In the genomic region with DNA sequence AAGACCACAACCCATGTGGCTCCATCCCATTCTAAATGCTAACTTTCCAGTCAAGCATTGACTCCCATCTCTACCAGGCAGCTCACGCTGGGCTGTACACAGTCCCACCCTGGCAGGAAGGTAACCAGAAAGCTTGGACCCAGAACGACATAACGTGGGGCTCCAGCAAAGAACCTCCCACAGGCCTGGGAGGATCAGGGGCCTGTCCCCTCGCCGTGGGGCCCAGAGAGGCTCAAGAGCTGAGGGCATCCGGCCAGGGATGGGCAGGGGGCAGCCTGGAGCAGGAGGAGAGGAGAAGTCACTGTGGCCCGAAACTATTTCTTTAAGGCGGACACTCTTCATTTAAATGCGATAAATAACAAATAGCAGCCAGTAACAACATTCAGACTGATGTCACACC, we compare ENCODE assay signal across 34 cellular contexts.
"Had no signal": no experiment of that assay in that cellular context is flagged by ENCODE, and none has a peak within 500 bp of the region (broad histone marks: within the 10 kb centered on the region; RNA-seq: fewer than 3 reads in every experiment).

No MANE protein-coding gene starts in this region.

- H3K9ac ChIP-seq: KMS-11 had no signal

- H3K4me2 ChIP-seq: KMS-11 had no signal

- H3K27ac ChIP-seq: KMS-11 had no signal

- H3K9me3 ChIP-seq: MG63 had no signal

- DNase-seq: Karpas-422, Kasumi-1, MG63, MM.1S, MV-4-11, NCI-H1048, NCI-H1092, NCI-H1092 treated with DMSO at 0.1 percent for 48 hours, NCI-H1105, NCI-H1105 treated with DMSO at 0.1 percent for 48 hours, NCI-H1417, NCI-H1417 treated with DMSO at 0.1 percent for 48 hours, NCI-H1436, NCI-H1436 treated with DMSO at 0.1 percent for 48 hours, NCI-H146, NCI-H1694, NCI-H1694 treated with DMSO at 0.1 percent for 48 hours, NCI-H187, NCI-H187 treated with DMSO at 0.1 percent for 48 hours, NCI-H1930, NCI-H2029, NCI-H2029 treated with DMSO at 0.1 percent for 48 hours, NCI-H2081, NCI-H2081 treated with DMSO at 0.1 percent for 48 hours, NCI-H2107, NCI-H2171, NCI-H2171 treated with DMSO at 0.1 percent for 48 hours, NCI-H2227 treated with DMSO at 0.1 percent for 48 hours, NCI-H226, NCI-H345, NCI-H446, NCI-H446 treated with DMSO at 0.1 percent for 48 hours, NCI-H510A had no signal

- H3K4me3 ChIP-seq: MG63 had no signal

- H3K36me3 ChIP-seq: MG63 had no signal

- H3K27me3 ChIP-seq: MG63 had no signal
